10 cellular contexts compared by ENCODE assay signal in genomic region chr6:87807423-87807978, GRCh38.
A peak's percentile ranks its signal among the peaks of the same experiment; 100 is the strongest.
DNase-seq lines count a peak whose midpoint lies in the region; ATAC-seq, FAIRE-seq and TF ChIP-seq lines count a peak whose summit lies in the region.
"Had no signal": no experiment of that assay in that cellular context is flagged by ENCODE, and none has a peak within 500 bp of the region (broad histone marks: within the 10 kb centered on the region; RNA-seq: fewer than 3 reads in every experiment).

No MANE protein-coding gene starts in this region.

- FAIRE-seq in GM12892 (lab: Jason Lieb, UNC) = peak; percentile 80

- 56 to 68% (median 59%) methylated on average over 4 of the region's 4 CpGs for WGBS in spleen, 5 donors

- TF ChIP-seq CTCF in NB4 (IDR thresholded peaks at IDR 0.05; ENCODE audit: low read depth, low read length) = no peak
- no peak for TF ChIP-seq CTCF in spleen (IDR thresholded peaks at IDR 0.05 in 8 of 11, conservative IDR thresholded peaks at IDR 0.05 in 3 of 11)

- TF ChIP-seq POLR2A in GM12892 (IDR thresholded peaks at IDR 0.05; ENCODE audit: low read depth, low read length) (no peak), NB4 (IDR thresholded peaks at IDR 0.05; ENCODE audit: extremely low read depth, insufficient read length) (no peak), spleen (IDR thresholded peaks at IDR 0.05) (no peak)

- H3K4me1 ChIP-seq in effector memory CD4-positive, alpha-beta T cell (ENCODE audit: control insufficient read depth, insufficient read depth, low read length, poor library complexity, severe bottlenecking) = no peaks in the 10 kb centered on the region
- peaks cover 0 to 36% (median 6%) of the 10 kb centered on the region in 6 donors for H3K4me1 ChIP-seq in spleen
- H3K4me1 ChIP-seq: psoas muscle had no signal

- no peaks in the 10 kb centered on the region for H3K9me3 ChIP-seq in effector memory CD4-positive, alpha-beta T cell (ENCODE audit: control insufficient read depth, low read length)
- H3K9me3 ChIP-seq in spleen = no peaks in the 10 kb centered on the region
- H3K9me3 ChIP-seq: psoas muscle had no signal

- no peak overlapping the region for H3K27ac ChIP-seq in effector memory CD4-positive, alpha-beta T cell (ENCODE audit: insufficient read depth, low read length, poor library complexity, severe bottlenecking)
- peak overlapping the region in 3 of 8 donors; percentile 57 to 66 (median 59) for H3K27ac ChIP-seq in spleen
- H3K27ac ChIP-seq: psoas muscle had no signal

- intact Hi-C loops in spleen (cut with DNase I; ENCODE audit: low total_unique reads) = no loop called here

- ATAC-seq in GM19395 (IDR thresholded peaks at IDR 0.05; ENCODE audit: unreplicated experiment) (peak; percentile 93), HG02938 (IDR thresholded peaks at IDR 0.05; ENCODE audit: unreplicated experiment) (peak; percentile 93)

- H3K36me3 ChIP-seq in effector memory CD4-positive, alpha-beta T cell (ENCODE audit: control insufficient read depth, insufficient read depth, low read length) = no peaks in the 10 kb centered on the region
- H3K36me3 ChIP-seq in spleen = no peaks in the 10 kb centered on the region

- H3K27me3 ChIP-seq in effector memory CD4-positive, alpha-beta T cell (replicated peaks; ENCODE audit: control insufficient read depth, insufficient read depth, low read length, poor library complexity, severe bottlenecking) = no peaks in the 10 kb centered on the region
- H3K27me3 ChIP-seq in spleen (replicated peaks in 1 of 7) = no peaks in the 10 kb centered on the region

- DNase-seq in GM12892 (ENCODE audit: insufficient read length) (peak; percentile 22), NB4 (ENCODE audit: low read depth) (peak; percentile 74), SHP77 (lab: John Stamatoyannopoulos, UW) (no peak), medulla oblongata (ENCODE audit: extremely low spot score) (no peak), spleen (no peak)
- DNase-seq in effector memory CD4-positive, alpha-beta T cell = no peak
- DNase-seq: amniotic stem cell, psoas muscle had no signal

- H3K4me3 ChIP-seq in NB4 (ENCODE audit: low read depth, low read length) = no peak overlapping the region
- no peak overlapping the region for H3K4me3 ChIP-seq in effector memory CD4-positive, alpha-beta T cell (ENCODE audit: insufficient read depth, low read depth, low read length, poor library complexity, severe bottlenecking)
- no peak overlapping the region for H3K4me3 ChIP-seq in spleen
- H3K4me3 ChIP-seq: psoas muscle had no signal

Comparison
In these comparisons a context has a peak if more than half of its experiments do, and no peak if none do; other contexts are left out.
1. DNase-seq: peak in GM12892 (single experiment) and NB4 (single experiment); none in effector memory CD4-positive, alpha-beta T cell (0 of 3), SHP77 (0 of 2), medulla oblongata (single experiment) and spleen (single experiment).